Comparison of ENCODE assay signal across 7 cellular contexts in genomic region chr7:134856141-134856540, GRCh38.
A peak's percentile ranks its signal among the peaks of the same experiment; 100 is the strongest.
DNase-seq lines count a peak whose midpoint lies in the region; ATAC-seq and TF ChIP-seq lines count a peak whose summit lies in the region.

No MANE protein-coding gene starts in this region.

- 15 to 21% (median 17%) methylated on average over 7 of the region's 7 CpGs for WGBS in spleen, 5 donors

- H3K36me3 ChIP-seq in right atrium auricular region (peaks cover 28% of the 10 kb centered on the region), spleen (no peaks in the 10 kb centered on the region), upper lobe of right lung (no peaks in the 10 kb centered on the region)

- peaks cover 23% of the 10 kb centered on the region for H3K4me1 Mint-ChIP-seq in activated T-helper 2 cell treated with anti-CD3 and anti-CD28 coated beads, Interferon-gamma antibody, Interleukin-2, Interleukin-4, amounts not matched to agents 10 μg/mL and 5 μg/mL and 100 μg/mL, durations not matched to agents 14 hours and 24 hours and 36 hours (ENCODE audit: low read depth)
- peaks cover 11% of the 10 kb centered on the region for H3K4me1 Mint-ChIP-seq in CD14-positive monocyte

- H3K27me3 ChIP-seq in right atrium auricular region (no peaks in the 10 kb centered on the region), spleen (replicated peaks in 1 of 7) (no peaks in the 10 kb centered on the region), upper lobe of right lung (no peaks in the 10 kb centered on the region)

- TF ChIP-seq CTCF in right atrium auricular region (IDR thresholded peaks at IDR 0.05) (no peak), spleen (IDR thresholded peaks at IDR 0.05 in 8 of 11, conservative IDR thresholded peaks at IDR 0.05 in 3 of 11) (no peak), upper lobe of right lung (IDR thresholded peaks at IDR 0.05) (no peak), CD14-positive monocyte (IDR thresholded peaks at IDR 0.05) (no peak)

- no peak for ATAC-seq in upper lobe of right lung
- no peak for ATAC-seq in HG03196 (IDR thresholded peaks at IDR 0.05; ENCODE audit: unreplicated experiment)

- peaks cover 10% of the 10 kb centered on the region for H3K9me3 Mint-ChIP-seq in activated T-helper 2 cell treated with anti-CD3 and anti-CD28 coated beads, Interferon-gamma antibody, Interleukin-2, Interleukin-4, amounts not matched to agents 10 μg/mL and 5 μg/mL and 100 μg/mL, durations not matched to agents 14 hours and 24 hours and 36 hours
- peaks cover 2 to 10% (median 6%) of the 10 kb centered on the region in 7 donors for H3K9me3 Mint-ChIP-seq in CD14-positive monocyte

- peaks cover 0 to 43% of the 10 kb centered on the region in 2 donors for H3K4me1 ChIP-seq in right atrium auricular region
- H3K4me1 ChIP-seq in spleen: peaks cover 0 to 21% (median 11%) of the 10 kb centered on the region in 6 donors
- H3K4me1 ChIP-seq in upper lobe of right lung: no peaks in the 10 kb centered on the region

- no peaks in the 10 kb centered on the region for H3K9me3 ChIP-seq in right atrium auricular region
- H3K9me3 ChIP-seq in spleen: no peaks in the 10 kb centered on the region
- H3K9me3 ChIP-seq in upper lobe of right lung: no peaks in the 10 kb centered on the region

- H3K4me3 Mint-ChIP-seq in activated T-helper 2 cell treated with anti-CD3 and anti-CD28 coated beads, Interferon-gamma antibody, Interleukin-2, Interleukin-4, amounts not matched to agents 10 μg/mL and 5 μg/mL and 100 μg/mL, durations not matched to agents 14 hours and 24 hours and 36 hours (ENCODE audit: low read depth): no peak overlapping the region
- H3K4me3 Mint-ChIP-seq in CD14-positive monocyte: no peak overlapping the region

- H3K27me3 Mint-ChIP-seq in activated T-helper 2 cell treated with anti-CD3 and anti-CD28 coated beads, Interferon-gamma antibody, Interleukin-2, Interleukin-4, amounts not matched to agents 10 μg/mL and 5 μg/mL and 100 μg/mL, durations not matched to agents 14 hours and 24 hours and 36 hours (ENCODE audit: low read depth): no peaks in the 10 kb centered on the region
- H3K27me3 Mint-ChIP-seq in CD14-positive monocyte (ENCODE audit: low read depth in 3 of 3): peaks cover 0 to 6% (median 0%) of the 10 kb centered on the region in 3 donors

- intact Hi-C loops in activated T-helper 2 cell treated with anti-CD3 and anti-CD28 coated beads, Interferon-gamma antibody, Interleukin-2, Interleukin-4, amounts not matched to agents 10 μg/mL and 5 μg/mL and 100 μg/mL, durations not matched to agents 14 hours and 24 hours and 36 hours (cut with micrococcal nuclease): loop anchor here (5.0 kb wide), 1 partner anchor 104 kb away; no protein-coding TSS in a partner anchor
- intact Hi-C loops in spleen (cut with DNase I; ENCODE audit: low total_unique reads): no loop called here
- intact Hi-C loops in upper lobe of right lung (cut with DNase I): no loop called here
- intact Hi-C loops in CD14-positive monocyte (cut with micrococcal nuclease): no loop called here

- H3K36me3 Mint-ChIP-seq in activated T-helper 2 cell treated with anti-CD3 and anti-CD28 coated beads, Interferon-gamma antibody, Interleukin-2, Interleukin-4, amounts not matched to agents 10 μg/mL and 5 μg/mL and 100 μg/mL, durations not matched to agents 14 hours and 24 hours and 36 hours (ENCODE audit: low read depth): peaks cover 17% of the 10 kb centered on the region
- no peaks in the 10 kb centered on the region for H3K36me3 Mint-ChIP-seq in CD14-positive monocyte

- no peak for TF ChIP-seq POLR2A in spleen (IDR thresholded peaks at IDR 0.05)

- no peak overlapping the region for H3K4me3 ChIP-seq in right atrium auricular region
- H3K4me3 ChIP-seq in spleen: no peak overlapping the region
- no peak overlapping the region for H3K4me3 ChIP-seq in upper lobe of right lung

- H3K27ac Mint-ChIP-seq in activated T-helper 2 cell treated with anti-CD3 and anti-CD28 coated beads, Interferon-gamma antibody, Interleukin-2, Interleukin-4, amounts not matched to agents 10 μg/mL and 5 μg/mL and 100 μg/mL, durations not matched to agents 14 hours and 24 hours and 36 hours: peak overlapping the region; percentile 18
- peak overlapping the region in 1 of 7 donors; percentile 36 for H3K27ac Mint-ChIP-seq in CD14-positive monocyte

- DNase-seq in H4 (ENCODE audit: low spot score): peak; percentile 24
- no peak for DNase-seq in activated T-helper 2 cell treated with anti-CD3 and anti-CD28 coated beads, Interferon-gamma antibody, Interleukin-2, Interleukin-4, amounts not matched to agents 10 μg/mL and 5 μg/mL and 100 μg/mL, durations not matched to agents 14 hours and 24 hours and 36 hours (ENCODE audit: low spot score)
- no peak for DNase-seq in right atrium auricular region (ENCODE audit: low spot score)
- no peak for DNase-seq in spleen
- DNase-seq in upper lobe of right lung: no peak
- DNase-seq in CD14-positive monocyte (ENCODE audit: low spot score): no peak

- H3K27ac ChIP-seq in right atrium auricular region: peak overlapping the region; percentile 70 to 76
- H3K27ac ChIP-seq in spleen: peak overlapping the region in 5 of 8 donors; percentile 19 to 56 (median 35)
- H3K27ac ChIP-seq in upper lobe of right lung: no peak overlapping the region
